In the genomic region with DNA sequence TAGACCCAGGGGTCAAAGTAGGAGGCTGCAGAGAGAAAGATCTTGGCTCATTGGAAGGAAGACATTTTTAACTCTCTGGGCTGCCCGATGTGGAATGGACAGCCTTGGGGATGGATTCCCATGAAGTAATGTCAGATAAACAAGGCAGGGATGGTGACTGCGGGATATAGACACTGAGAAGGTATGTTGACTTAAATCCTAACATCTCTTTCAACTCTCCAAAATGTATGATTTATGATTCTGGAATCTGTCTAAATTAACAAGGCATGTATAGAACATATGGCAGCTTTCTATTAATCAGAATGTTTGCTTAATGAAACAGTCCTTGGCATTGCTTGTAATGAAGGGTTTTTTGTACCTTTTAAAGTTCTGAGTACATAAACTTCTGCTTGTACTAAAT, we compare ENCODE assay signal across 22 cellular contexts. TPM values are rescaled to one million over a fixed set of nuclear protein-coding genes. Genes with fewer than 3 reads are reported as not detected.
"Had no signal": no experiment of that assay in that cellular context is flagged by ENCODE, and none has a peak within 500 bp of the region (broad histone marks: within the 10 kb centered on the region; RNA-seq: fewer than 3 reads in every experiment).

No MANE protein-coding gene starts in this region.

- H3K9me3 Mint-ChIP-seq: natural killer cell treated with Interleukin-12 subunit alpha and Interleukin-12 subunit beta and Interleukin-15 and Interleukin-18, amount 100 ng/mL, for 72 hours; neural progenitor cell had no signal

- H3K36me3 ChIP-seq: esophagus muscularis mucosa, heart left ventricle, neural progenitor cell, ovary, stomach had no signal

- H3K27ac ChIP-seq: epithelial cell of prostate, esophagus muscularis mucosa, foreskin keratinocyte, heart left ventricle, neural progenitor cell, ovary, stomach had no signal

- DNase-seq: effector memory CD4-positive, alpha-beta T cell; foreskin keratinocyte; heart left ventricle; hippocampal formation; left colon; left ventricle myocardium superior; mesenchymal stem cell; midbrain; nucleus accumbens; ovary; right cardiac atrium; small intestine; stimulated activated CD4-positive, alpha-beta T cell treated with anti-CD3 and anti-CD28 coated beads, Interleukin-12 subunit alpha, Interleukin-12 subunit beta, amount 100 ng/mL, for 4 hours; stimulated activated naive CD4-positive, alpha-beta T cell; stomach; substantia nigra had no signal

- ATAC-seq: foreskin keratinocyte; heart left ventricle; left colon; left ventricle myocardium superior; natural killer cell treated with Interleukin-12 subunit alpha and Interleukin-12 subunit beta and Interleukin-15 and Interleukin-18, amount 100 ng/mL, for 72 hours; right cardiac atrium had no signal

- H3K36me3 Mint-ChIP-seq: natural killer cell treated with Interleukin-12 subunit alpha and Interleukin-12 subunit beta and Interleukin-15 and Interleukin-18, amount 100 ng/mL, for 72 hours; neural progenitor cell; type B pancreatic cell had no signal

- H3K27ac Mint-ChIP-seq: natural killer cell treated with Interleukin-12 subunit alpha and Interleukin-12 subunit beta and Interleukin-15 and Interleukin-18, amount 100 ng/mL, for 72 hours; neural progenitor cell; type B pancreatic cell had no signal

- H3K27me3 ChIP-seq: foreskin keratinocyte, heart left ventricle, neural progenitor cell, ovary had no signal

- H3K4me1 ChIP-seq: heart left ventricle, stomach had no signal

- H3K9me3 ChIP-seq: esophagus muscularis mucosa, heart left ventricle, ovary, stomach had no signal

- H3K4me1 Mint-ChIP-seq: neural progenitor cell had no signal

- H3K4me3 ChIP-seq: esophagus muscularis mucosa, heart left ventricle, lung, neural progenitor cell, ovary, stomach had no signal

- H3K4me3 Mint-ChIP-seq: natural killer cell treated with Interleukin-12 subunit alpha and Interleukin-12 subunit beta and Interleukin-15 and Interleukin-18, amount 100 ng/mL, for 72 hours; neural progenitor cell; type B pancreatic cell had no signal

- H3K9ac ChIP-seq: neural progenitor cell had no signal

RNA-seq across cellular contexts. Expression of a gene that starts 56.1 kb away (rescaled TPM):
- total RNA-seq: left ventricle myocardium superior; natural killer cell treated with Interleukin-12 subunit alpha and Interleukin-12 subunit beta and Interleukin-15 and Interleukin-18, amount 100 ng/mL, for 72 hours had no signal
